1 cellular context compared by ENCODE assay signal in genomic region chr7:132560105-132560504, GRCh38.
TF ChIP-seq lines count a peak whose summit lies in the region.

No MANE protein-coding gene starts in this region.

TF ChIP-seq in SK-N-SH treated with all-trans-retinoic acid at 6 μM for 48 hours, 23 proteins besides CTCF, POLR2A, EP300 and RAD21 (continued from another document):
- TF ChIP-seq PATZ1 (CRISPR knock-in tag; IDR thresholded peaks at IDR 0.05; ENCODE audit: borderline replicate concordance) (no peak), ZFP30 (CRISPR knock-in tag; IDR thresholded peaks at IDR 0.05) (no peak), SNAI2 (CRISPR knock-in tag; IDR thresholded peaks at IDR 0.05) (no peak)
TF ChIP-seq in SK-N-SH treated with all-trans-retinoic acid at 6 μM for 48 hours: peak in this region for 0.
